32 cellular contexts compared by ENCODE assay signal in genomic region chrX:109266034-109266433, GRCh38.
"Had no signal": no experiment of that assay in that cellular context is flagged by ENCODE, and none has a peak within 500 bp of the region (broad histone marks: within the 10 kb centered on the region; RNA-seq: fewer than 3 reads in every experiment).

No MANE protein-coding gene starts in this region.

- DNase-seq: activated B cell treated with CpG ODN at 0.5 μM for 24 hours; activated CD4-positive, alpha-beta memory T cell treated with anti-CD3 and anti-CD28 coated beads for 36 hours; activated CD4-positive, alpha-beta T cell treated with anti-CD3 and anti-CD28 coated beads for 4 hours; activated CD4-positive, alpha-beta T cell treated with anti-CD3 and anti-CD28 coated beads, Interleukin-2, amount 10 ng/mL, durations not matched to agents 24 days and 14 days; activated CD4-positive, alpha-beta T cell treated with anti-CD3 and anti-CD28 coated beads, Interleukin-2, amount 50 U/mL, for 1 hour; activated CD4-positive, alpha-beta T cell treated with anti-CD3 and anti-CD28 coated beads, Interleukin-2, amount 50 U/mL, for 4 hours; activated CD4-positive, CD25-positive, alpha-beta regulatory T cell treated with anti-CD3 and anti-CD28 coated beads, Interleukin-2, amount 50 U/mL, for 72 hours; activated CD8-positive, alpha-beta memory T cell treated with anti-CD3 and anti-CD28 coated beads, Interleukin-2, amount 50 U/mL, for 4 hours; activated CD8-positive, alpha-beta T cell treated with anti-CD3 and anti-CD28 coated beads for 36 hours; activated effector memory CD4-positive, alpha-beta T cell treated with anti-CD3 and anti-CD28 coated beads, Interleukin-2, amount 50 U/mL, for 16 hours; activated gamma-delta T cell treated with Interleukin-2 at 50 U/mL for 16 hours; activated naive CD4-positive, alpha-beta T cell; activated naive CD4-positive, alpha-beta T cell treated with anti-CD3 and anti-CD28 coated beads for 36 hours; activated naive CD4-positive, alpha-beta T cell treated with anti-CD3 and anti-CD28 coated beads, Interleukin-2, amount 50 U/mL, for 16 hours; activated naive CD8-positive, alpha-beta T cell treated with anti-CD3 and anti-CD28 coated beads for 36 hours; activated T-cell treated with anti-CD3 and anti-CD28 coated beads for 4 hours; activated T-cell treated with anti-CD3 and anti-CD28 coated beads, Interleukin-2, amount 50 U/mL, for 1 hour; activated T-cell treated with anti-CD3 and anti-CD28 coated beads, Interleukin-2, amount 50 U/mL, for 4 hours; activated T-cell treated with anti-CD3 and anti-CD28 coated beads, Interleukin-2, amount 50 U/mL, for 72 hours; adrenal gland; amniotic stem cell; aorta; body of pancreas; brain microvascular endothelial cell; central memory CD4-positive, alpha-beta T cell; T-helper 2 cell; T-helper 9 cell had no signal

- H3K4me3 ChIP-seq: adrenal gland, body of pancreas, breast epithelium had no signal

- H3K27me3 ChIP-seq: body of pancreas, brain microvascular endothelial cell had no signal

- FAIRE-seq: TTC549 had no signal

- ATAC-seq: activated CD8-positive, alpha-beta T cell treated with anti-CD3 and anti-CD28 coated beads for 36 hours; activated naive CD4-positive, alpha-beta T cell treated with anti-CD3 and anti-CD28 coated beads, Interleukin-2, amount 50 U/mL, for 72 hours; activated T-cell treated with anti-CD3 and anti-CD28 coated beads, Interleukin-2, amount 50 U/mL, for 4 hours; activated T-cell treated with anti-CD3 and anti-CD28 coated beads, Interleukin-2, amount 50 U/mL, for 72 hours; activated T-helper 17 cell treated with anti-CD3 and anti-CD28 coated beads, Interleukin-2, amount 50 U/mL, for 72 hours; body of pancreas had no signal

- H3K4me1 ChIP-seq: adrenal gland, body of pancreas, breast epithelium had no signal

- H3K36me3 ChIP-seq: adrenal gland, brain microvascular endothelial cell, breast epithelium had no signal

- H3K9me3 ChIP-seq: adrenal gland, body of pancreas, breast epithelium had no signal

- H3K27ac ChIP-seq: adrenal gland, body of pancreas, brain microvascular endothelial cell, breast epithelium, VCaP had no signal
